In the genomic region with DNA sequence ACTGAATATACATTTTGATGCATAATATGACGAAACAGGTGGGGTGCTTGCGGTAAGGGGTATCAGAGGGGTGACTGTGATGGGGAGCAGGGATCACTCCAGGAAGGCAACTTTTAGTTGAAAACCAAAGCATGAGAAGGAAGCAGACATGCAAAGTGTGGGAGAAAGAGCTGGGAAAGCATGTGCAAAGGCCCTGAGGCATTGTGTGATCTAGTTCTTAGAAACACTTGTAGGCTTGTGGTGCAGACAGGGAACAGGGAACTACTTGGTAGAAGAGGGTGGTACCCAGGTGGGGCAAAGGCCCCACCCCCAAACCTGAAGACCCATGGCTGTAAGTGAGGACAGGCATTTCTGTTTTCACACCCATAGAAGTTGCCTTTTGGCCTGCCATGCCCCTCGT, we compare ENCODE assay signal across 20 cellular contexts.
DNase-seq lines count a peak whose midpoint lies in the region; ATAC-seq, FAIRE-seq and TF ChIP-seq lines count a peak whose summit lies in the region.
"Had no signal": no experiment of that assay in that cellular context is flagged by ENCODE, and none has a peak within 500 bp of the region (broad histone marks: within the 10 kb centered on the region; RNA-seq: fewer than 3 reads in every experiment).

No MANE protein-coding gene starts in this region.

- no peaks in the 10 kb centered on the region; a peak in 1 of 5 replicates for H3K27me3 ChIP-seq in K562 (ENCODE audit: control insufficient read depth in 2 of 2, insufficient read depth in 2 of 2, low read length in 2 of 2)
- no peaks in the 10 kb centered on the region for H3K27me3 ChIP-seq in neural progenitor cell
- H3K27me3 ChIP-seq: BLaER1 treated with 17β-estradiol and CSF1 and Interleukin-3, amounts not matched to agents 10 nM and 100 nM had no signal

- TF ChIP-seq CTCF in HEK293 (tag by site-specific recombination; IDR thresholded peaks at IDR 0.05) (no peak), K562 (IDR thresholded peaks at IDR 0.05 in 2 of 3, conservative IDR thresholded peaks at IDR 0.05 in 1 of 3; ENCODE audit: insufficient read depth in 2 of 3, low read depth in 1 of 3, low read length in 3 of 3) (no peak), neural progenitor cell (IDR thresholded peaks at IDR 0.05) (no peak)

- intact Hi-C loops in K562 (cut with micrococcal nuclease): no loop called here

- H3K9me3 Mint-ChIP-seq in neural progenitor cell: no peaks in the 10 kb centered on the region

- H3K4me2 ChIP-seq in K562 (ENCODE audit: insufficient read depth, low read length) (no peak overlapping the region), neural progenitor cell (no peak overlapping the region)
- H3K4me2 ChIP-seq: A549; BLaER1 treated with 17β-estradiol and CSF1 and Interleukin-3, amounts not matched to agents 10 nM and 100 nM had no signal

- no TSS peak for BruUV-seq in K562 (replicated peaks; lab: Mats Ljungman, UMichigan)

- H3K79me2 ChIP-seq in K562 (ENCODE audit: control insufficient read depth, insufficient read depth, low read length) (no peaks in the 10 kb centered on the region), neural progenitor cell (ENCODE audit: low read depth) (no peaks in the 10 kb centered on the region)

- 0% methylated on average over 3 of the region's 3 CpGs for WGBS in K562 (ENCODE audit: insufficient coverage, low coverage, missing lambda C conversion rate)

- H3K9ac ChIP-seq in K562 (ENCODE audit: insufficient read depth in 1 of 2, low read depth in 2 of 2, low read length in 2 of 2) (no peak overlapping the region), neural progenitor cell (no peak overlapping the region)
- H3K9ac ChIP-seq: BLaER1 treated with 17β-estradiol and CSF1 and Interleukin-3, amounts not matched to agents 10 nM and 100 nM had no signal

- H3K36me3 Mint-ChIP-seq in neural progenitor cell: no peaks in the 10 kb centered on the region
- H3K36me3 Mint-ChIP-seq: CD8-positive, alpha-beta T cell had no signal

- no peaks in the 10 kb centered on the region for H3K36me3 ChIP-seq in HEK293 (ENCODE audit: control insufficient read depth in 2 of 2, insufficient read depth in 1 of 2, low read length in 2 of 2)
- no peaks in the 10 kb centered on the region for H3K36me3 ChIP-seq in K562 (ENCODE audit: control insufficient read depth, insufficient read depth, low read length)
- H3K36me3 ChIP-seq in neural progenitor cell: no peaks in the 10 kb centered on the region
- H3K36me3 ChIP-seq: BLaER1 treated with 17β-estradiol and CSF1 and Interleukin-3, amounts not matched to agents 10 nM and 100 nM had no signal

- no peak for TF ChIP-seq EP300 in K562 (IDR thresholded peaks at IDR 0.05; ENCODE audit: low read length)

- H4K20me1 ChIP-seq in K562 (replicated peaks; ENCODE audit: control insufficient read depth, insufficient read depth, low read length) (no peaks in the 10 kb centered on the region), neural progenitor cell (ENCODE audit: low read depth) (no peaks in the 10 kb centered on the region)
- H4K20me1 ChIP-seq: BLaER1 treated with 17β-estradiol and CSF1 and Interleukin-3, amounts not matched to agents 10 nM and 100 nM had no signal

- H2AFZ ChIP-seq in K562 (ENCODE audit: low read depth, low read length): no peak overlapping the region
- H2AFZ ChIP-seq in neural progenitor cell (replicated peaks): no peak overlapping the region

- no peak overlapping the region for H3K4me3 Mint-ChIP-seq in neural progenitor cell
- H3K4me3 Mint-ChIP-seq: B cell; CD4-positive, alpha-beta T cell; CD8-positive, alpha-beta T cell had no signal

- H3K4me3 ChIP-seq in HEK293 (ENCODE audit: low read depth, low read length) (no peak overlapping the region), K562 (no peak overlapping the region), neural progenitor cell (no peak overlapping the region)
- H3K4me3 ChIP-seq: A549; BLaER1 treated with 17β-estradiol and CSF1 and Interleukin-3, amounts not matched to agents 10 nM and 100 nM had no signal

- no peak for TF ChIP-seq RAD21 in K562 (CRISPR knock-in tag; conservative IDR thresholded peaks at IDR 0.05 in 1 of 2, IDR thresholded peaks at IDR 0.05 in 1 of 2)

- in situ Hi-C loops in K562 (cut with MboI): no loop called here

- H3F3A ChIP-seq in neural progenitor cell (ENCODE audit: low read depth): no peaks in the 10 kb centered on the region

- no peak for TF ChIP-seq POLR2A in K562 (conservative IDR thresholded peaks at IDR 0.05)

- H3K9me1 ChIP-seq in K562 (ENCODE audit: control insufficient read depth, insufficient read depth, low read length): no peaks in the 10 kb centered on the region

- peaks cover 3% of the 10 kb centered on the region for H3K27me3 Mint-ChIP-seq in neural progenitor cell (ENCODE audit: insufficient read depth, low read depth)
- H3K27me3 Mint-ChIP-seq: B cell; CD4-positive, alpha-beta T cell had no signal

- DNase-seq in K562 (ENCODE audit: extremely low read depth in 1 of 4, low spot score in 3 of 4) (no peak), neural progenitor cell (ENCODE audit: low spot score) (no peak), H4 (ENCODE audit: low spot score) (no peak)
- DNase-seq: AML-193; Caco-2; Calu3; CD4-positive, alpha-beta T cell; CD8-positive, alpha-beta T cell; DMS79 treated with DMSO at 0.1 percent for 48 hours; GF-D8 had no signal

- H3K9me3 ChIP-seq in HEK293 (ENCODE audit: control insufficient read depth, insufficient read depth, low read depth, low read length) (no peaks in the 10 kb centered on the region), K562 (replicated peaks; ENCODE audit: control insufficient read depth, insufficient read depth, low read depth, low read length) (no peaks in the 10 kb centered on the region), neural progenitor cell (ENCODE audit: low read depth) (no peaks in the 10 kb centered on the region)
- H3K9me3 ChIP-seq: A549, Caco-2 had no signal

- ATAC-seq in K562 (no peak), GM19324 (IDR thresholded peaks at IDR 0.05; ENCODE audit: low FRiP score, unreplicated experiment) (no peak)
- ATAC-seq: A549; CD8-positive, alpha-beta T cell had no signal

- H3K4me1 ChIP-seq in HEK293 (ENCODE audit: control insufficient read depth, insufficient read depth, low read length): no peaks in the 10 kb centered on the region
- no peaks in the 10 kb centered on the region for H3K4me1 ChIP-seq in K562 (replicated peaks in 1 of 2; ENCODE audit: control insufficient read depth in 2 of 2, insufficient read depth in 2 of 2, low read length in 2 of 2)
- no peaks in the 10 kb centered on the region for H3K4me1 ChIP-seq in neural progenitor cell
- H3K4me1 ChIP-seq: A549, Caco-2 had no signal

- CTCF ChIA-PET in HEK293 (lab: Yijun Ruan, JAX): no interaction called here
- CTCF ChIA-PET in K562 (lab: Yijun Ruan, JAX; ENCODE audit: low intra/inter-chr PET ratio): no interaction called here

- H3K27ac Mint-ChIP-seq in neural progenitor cell: peak overlapping the region; percentile 70
- H3K27ac Mint-ChIP-seq: B cell; CD4-positive, alpha-beta T cell; CD8-positive, alpha-beta T cell had no signal

- POLR2A ChIA-PET in HEK293 (lab: Yijun Ruan, JAX): no interaction called here
- POLR2A ChIA-PET in K562 (lab: Yijun Ruan, JAX): no interaction called here

- peaks cover 7% of the 10 kb centered on the region for H3K4me1 Mint-ChIP-seq in neural progenitor cell
- H3K4me1 Mint-ChIP-seq: B cell had no signal

- H3K27ac ChIP-seq in HEK293 (ENCODE audit: extremely low read depth, low read depth, low read length) (no peak overlapping the region), K562 (ENCODE audit: extremely low read depth, low read depth, low read length) (no peak overlapping the region), neural progenitor cell (no peak overlapping the region)
- H3K27ac ChIP-seq: 22Rv1; A549; BLaER1 treated with 17β-estradiol and CSF1 and Interleukin-3, amounts not matched to agents 10 nM and 100 nM; C4-2B had no signal

- no peak for FAIRE-seq in K562 (lab: Jason Lieb, UNC)
- FAIRE-seq: A549, D721Med, G401.6, GM12891 had no signal

TF ChIP-seq in HEK293, 187 proteins besides CTCF, POLR2A, EP300 and RAD21 (continues in another document):
- TF ChIP-seq ZNF280C (tag by site-specific recombination; IDR thresholded peaks at IDR 0.05): no peak
- TF ChIP-seq ZNF623 (tag by site-specific recombination; IDR thresholded peaks at IDR 0.05): peak; percentile 61
- TF ChIP-seq ZNF302 (tag by site-specific recombination; IDR thresholded peaks at IDR 0.05; ENCODE audit: low read depth): no peak

TF ChIP-seq in K562, 482 proteins besides CTCF, POLR2A, EP300 and RAD21:
- peak; percentile 53 for TF ChIP-seq RBM25 (IDR thresholded peaks at IDR 0.05; ENCODE audit: low read depth, low read length, severe bottlenecking)
- TF ChIP-seq PHB2 (IDR thresholded peaks at IDR 0.05; ENCODE audit: low read depth): no peak
- TF ChIP-seq MXD1 (CRISPR knock-in tag; IDR thresholded peaks at IDR 0.05; ENCODE audit: borderline replicate concordance, poor library complexity, severe bottlenecking): no peak
